ENCODE assay signal across 15 cellular contexts in genomic region chr12:21451529-21451928, GRCh38. TPM values are rescaled to one million over a fixed set of nuclear protein-coding genes. Genes with fewer than 3 reads are reported as not detected.
DNase-seq lines count a peak whose midpoint lies in the region; ATAC-seq, FAIRE-seq and TF ChIP-seq lines count a peak whose summit lies in the region.
"Had no signal": no experiment of that assay in that cellular context is flagged by ENCODE, and none has a peak within 500 bp of the region (broad histone marks: within the 10 kb centered on the region; RNA-seq: fewer than 3 reads in every experiment).

No MANE protein-coding gene starts in this region.

- H3K36me3 ChIP-seq in body of pancreas (replicated peaks in 1 of 2; ENCODE audit: insufficient read depth in 1 of 2, low read depth in 2 of 2) = peaks cover 0 to 15% of the 10 kb centered on the region in 2 donors

- no peak overlapping the region for H3K4me2 ChIP-seq in A549
- H3K4me2 ChIP-seq: BLaER1 treated with 17β-estradiol and CSF1 and Interleukin-3, amounts not matched to agents 10 nM and 100 nM had no signal

- ATAC-seq in A549 = 0 out of 6 replicates have a peak, but pooled peaks of 1 of the 2 experiments have one; percentile 26
- no peak for ATAC-seq in body of pancreas
- ATAC-seq: Panc1 had no signal

- TF ChIP-seq CTCF in A549 (IDR thresholded peaks at IDR 0.05) (peak; percentile 28; the same call in 1 of the 3 replicates), body of pancreas (IDR thresholded peaks at IDR 0.05) (no peak)

- H3K4me3 ChIP-seq in A549 (no peak overlapping the region), body of pancreas (no peak overlapping the region)
- H3K4me3 ChIP-seq: BLaER1 treated with 17β-estradiol and CSF1 and Interleukin-3, amounts not matched to agents 10 nM and 100 nM; HAP-1 had no signal

- no peaks in the 10 kb centered on the region for H3K27me3 ChIP-seq in body of pancreas
- H3K27me3 ChIP-seq: BLaER1 treated with 17β-estradiol and CSF1 and Interleukin-3, amounts not matched to agents 10 nM and 100 nM had no signal

- no peak for FAIRE-seq in A549 (lab: Jason Lieb, UNC)

- H3K4me1 ChIP-seq in A549 (no peaks in the 10 kb centered on the region), body of pancreas (no peaks in the 10 kb centered on the region)

- TF ChIP-seq EP300 in A549 (IDR thresholded peaks at IDR 0.05) = no peak

- CTCF ChIA-PET in A549 (lab: Yijun Ruan, JAX) = interaction anchor here (0.8 kb wide), 1 partner anchor 229 kb away, joined by 3 read pairs; no protein-coding TSS in a partner anchor

- in situ Hi-C loops in SK-MEL-5 (cut with HindIII; ENCODE audit: low pct_unique_long_range_greater_than_20kb, low sequenced_read_pairs) = no loop called here
- in situ Hi-C loops in G401 (cut with HindIII; ENCODE audit: low sequenced_read_pairs) = no loop called here

- POLR2A ChIA-PET in A549 (lab: Yijun Ruan, JAX) = no interaction called here

- TF ChIP-seq POLR2A in A549 (IDR thresholded peaks at IDR 0.05; ENCODE audit: low read length) = no peak
- TF ChIP-seq POLR2A in body of pancreas (IDR thresholded peaks at IDR 0.05) = no peak

- no peak overlapping the region for H3K27ac ChIP-seq in A549
- no peak overlapping the region for H3K27ac ChIP-seq in body of pancreas
- H3K27ac ChIP-seq: BLaER1 treated with 17β-estradiol and CSF1 and Interleukin-3, amounts not matched to agents 10 nM and 100 nM had no signal

- intact Hi-C loops in body of pancreas (cut with DNase I) = no loop called here

- TF ChIP-seq RAD21 in A549 (conservative IDR thresholded peaks at IDR 0.05 in 1 of 2, IDR thresholded peaks at IDR 0.05 in 1 of 2) = peak; percentile 42 to 51; a peak in 4 of 5 replicates

- H3K9me3 ChIP-seq in A549 (no peaks in the 10 kb centered on the region), body of pancreas (no peaks in the 10 kb centered on the region)
- H3K9me3 ChIP-seq: BLaER1 treated with 17β-estradiol and CSF1 and Interleukin-3, amounts not matched to agents 10 nM and 100 nM; HAP-1 had no signal

- 2% methylated on average over 1 of the region's 1 CpG for WGBS in A549 (ENCODE audit: missing lambda C conversion rate)
- WGBS in body of pancreas, 2 donors = 24 to 35% methylated on average over 1 of the region's 1 CpG

- DNase-seq in A549 (ENCODE audit: low read depth in 1 of 2, low spot score in 1 of 2) = no peak
- DNase-seq in ELR (ENCODE audit: low read depth) = peak; percentile 56
- peak; percentile 30 for DNase-seq in SK-MEL-5 (ENCODE audit: low read depth, low spot score)
- DNase-seq in hepatic stellate cell (ENCODE audit: low spot score) = peak; percentile 26
- DNase-seq in DMS153 treated with DMSO at 0.1 percent for 48 hours (lab: John Stamatoyannopoulos, UW; ENCODE audit: unreplicated experiment) = no peak
- DNase-seq in body of pancreas = no peak
- DNase-seq in G401 (ENCODE audit: low spot score) = no peak
- no peak for DNase-seq in nucleus accumbens (lab: John Stamatoyannopoulos, UW)
- DNase-seq: anterior cingulate cortex, naive B cell, NCI-H2171 treated with DMSO at 0.1 percent for 48 hours, T1000 had no signal

TF ChIP-seq in A549, 52 proteins besides CTCF, POLR2A, EP300 and RAD21:
- no peak for TF ChIP-seq TFCP2L1 (CRISPR knock-in tag; IDR thresholded peaks at IDR 0.05)
- 0 out of 3 replicates have a peak, but pooled peaks have one; percentile 16 for TF ChIP-seq SMC3 (IDR thresholded peaks at IDR 0.05)

RNA-seq across cellular contexts. Expression of gene PYROXD1, which starts 14.1 kb away (rescaled TPM):
- polyA plus RNA-seq in A549 (2011; rRNA removed) = 14.4 and 22.9 TPM in 2 replicates
- polyA plus RNA-seq in A549 (2012; cell fraction: cytosol; rRNA removed) = 3.4 and 4.3 TPM in 2 replicates
- 4.4 and 6.5 TPM in 2 replicates for polyA plus RNA-seq in A549 (2012; cell fraction: nucleus; rRNA removed)
- 6.7 to 7.8 TPM (median 7.0 TPM) in 3 replicates for polyA plus RNA-seq in A549 (2017; fragmentation: RNase III; extraction: RNeasy Plus Mini Kit Qiagen cat#74134 plus additional on column Dnase treatment)
- 10.7 and 11.1 TPM in 2 replicates for polyA minus RNA-seq in A549 (2011; rRNA and poly(A)+ RNA removed)
- 10.6 and 11.4 TPM in 2 replicates for total RNA-seq in SK-MEL-5 (2014; rRNA removed; shearing (Covaris generic))
- polyA plus RNA-seq in SK-MEL-5 (2015; cell fraction: cytosol; rRNA removed) = 10.5 and 13.7 TPM in 2 replicates
- polyA plus RNA-seq in SK-MEL-5 (2015; cell fraction: nucleus; rRNA removed) = 33.1 TPM in 2 replicates
- total RNA-seq in body of pancreas = 10 to 100 TPM; 12.5 to 12.7 TPM
- total RNA-seq in G401 (2014; rRNA removed; shearing (Covaris generic)) = 3.6 and 6.3 TPM in 2 replicates

RNA-seq across cellular contexts. Expression of gene RECQL, which starts 49.9 kb away (rescaled TPM):
- 56.7 and 84.2 TPM in 2 replicates for polyA plus RNA-seq in A549 (2011; rRNA removed)
- polyA plus RNA-seq in A549 (2012; cell fraction: cytosol; rRNA removed) = 15.8 and 16.2 TPM in 2 replicates
- polyA plus RNA-seq in A549 (2012; cell fraction: nucleus; rRNA removed) = 13.9 and 16.9 TPM in 2 replicates
- 76.5 to 79.5 TPM (median 77.0 TPM) in 3 replicates for polyA plus RNA-seq in A549 (2017; fragmentation: RNase III; extraction: RNeasy Plus Mini Kit Qiagen cat#74134 plus additional on column Dnase treatment)
- 34.0 and 36.0 TPM in 2 replicates for polyA minus RNA-seq in A549 (2011; rRNA and poly(A)+ RNA removed)
- total RNA-seq in SK-MEL-5 (2014; rRNA removed; shearing (Covaris generic)) = 72.1 and 73.2 TPM in 2 replicates
- polyA plus RNA-seq in SK-MEL-5 (2015; cell fraction: cytosol; rRNA removed) = 53.3 and 57.2 TPM in 2 replicates
- 95.7 and 100 TPM in 2 replicates for polyA plus RNA-seq in SK-MEL-5 (2015; cell fraction: nucleus; rRNA removed)
- 10 to 100 TPM in 1 of 2 donors, 1 to 10 TPM in 1; 5.3 to 18.9 TPM for total RNA-seq in body of pancreas
- 42.0 and 65.5 TPM in 2 replicates for total RNA-seq in G401 (2014; rRNA removed; shearing (Covaris generic))

RNA-seq across cellular contexts. Expression of gene GOLT1B, which starts 50.1 kb away (rescaled TPM):
- 62.3 and 73.4 TPM in 2 replicates for polyA plus RNA-seq in A549 (2011; rRNA removed)
- 9.6 and 10.3 TPM in 2 replicates for polyA plus RNA-seq in A549 (2012; cell fraction: cytosol; rRNA removed)
- 4.3 and 9.1 TPM in 2 replicates for polyA plus RNA-seq in A549 (2012; cell fraction: nucleus; rRNA removed)
- 80.4 to 107 TPM (median 95.4 TPM) in 3 replicates for polyA plus RNA-seq in A549 (2017; fragmentation: RNase III; extraction: RNeasy Plus Mini Kit Qiagen cat#74134 plus additional on column Dnase treatment)
- polyA minus RNA-seq in A549 (2011; rRNA and poly(A)+ RNA removed) = 12.4 and 34.9 TPM in 2 replicates
- 60.4 and 66.6 TPM in 2 replicates for total RNA-seq in SK-MEL-5 (2014; rRNA removed; shearing (Covaris generic))
- 38.9 and 52.4 TPM in 2 replicates for polyA plus RNA-seq in SK-MEL-5 (2015; cell fraction: cytosol; rRNA removed)
- polyA plus RNA-seq in SK-MEL-5 (2015; cell fraction: nucleus; rRNA removed) = 83.2 and 86.6 TPM in 2 replicates
- total RNA-seq in body of pancreas = 10 to 100 TPM; 16.3 to 18.5 TPM
- total RNA-seq in G401 (2014; rRNA removed; shearing (Covaris generic)) = 19.3 and 21.4 TPM in 2 replicates

Comparison
In these comparisons a context has a peak if more than half of its experiments do, and no peak if none do; other contexts are left out.
1. DNase-seq: peak in ELR (single experiment), SK-MEL-5 (single experiment) and hepatic stellate cell (single experiment); none in A549 (0 of 2), DMS153 treated with DMSO at 0.1 percent for 48 hours (single experiment), body of pancreas (0 of 4), G401 (single experiment) and nucleus accumbens (0 of 56).